9 cellular contexts compared by ENCODE assay signal in the genomic region with DNA sequence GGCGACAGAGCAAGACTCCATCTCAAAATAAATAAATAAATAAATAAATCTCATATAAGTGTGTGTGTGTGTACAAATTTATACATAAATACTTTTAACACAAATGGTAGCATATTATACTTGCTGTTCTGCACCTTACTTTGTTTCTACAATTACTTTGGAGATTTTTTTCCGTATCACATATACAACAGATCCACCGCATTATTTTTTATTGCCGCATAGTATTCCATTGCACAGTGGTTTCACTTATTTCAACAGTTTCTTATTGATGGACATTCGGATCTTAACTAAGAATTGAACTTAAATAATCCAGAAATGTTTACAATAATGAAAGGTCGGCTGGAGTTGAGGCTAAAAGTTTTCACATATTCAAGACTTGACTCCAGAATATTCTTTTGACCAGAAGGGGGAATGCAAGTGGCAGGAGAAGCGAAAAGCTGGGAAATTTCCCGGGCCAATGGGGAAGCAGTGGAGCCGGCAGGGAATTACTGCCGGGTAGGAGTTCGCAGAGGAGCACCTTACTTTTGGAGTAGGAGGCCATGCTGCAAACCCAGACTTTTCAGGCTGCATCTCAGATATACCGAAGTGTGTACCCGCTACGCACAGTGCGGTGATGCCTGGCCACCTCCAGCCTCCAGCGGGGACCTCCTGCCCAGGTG. TPM values are rescaled to one million over a fixed set of nuclear protein-coding genes. Genes with fewer than 3 reads are reported as not detected.
A peak's percentile ranks its signal among the peaks of the same experiment; 100 is the strongest.
DNase-seq lines count a peak whose midpoint lies in the region; ATAC-seq and TF ChIP-seq lines count a peak whose summit lies in the region.
"Had no signal": no experiment of that assay in that cellular context is flagged by ENCODE, and none has a peak within 500 bp of the region (broad histone marks: within the 10 kb centered on the region; RNA-seq: fewer than 3 reads in every experiment).

No MANE protein-coding gene starts in this region.

- peaks cover 62% of the 10 kb centered on the region for H3K27me3 Mint-ChIP-seq in nephron (ENCODE audit: low read depth)

- H3K27ac Mint-ChIP-seq in nephron: no peak overlapping the region

- peak overlapping the region in 1 of 2 donors; percentile 24 for H3K9ac ChIP-seq in colonic mucosa (ENCODE audit: low read depth in 2 of 2, low read length in 2 of 2)

- ATAC-seq in HG02870 (IDR thresholded peaks at IDR 0.05; ENCODE audit: unreplicated experiment): peak; percentile 22
- ATAC-seq in HG03095 (IDR thresholded peaks at IDR 0.05; ENCODE audit: unreplicated experiment): no peak
- ATAC-seq in HG02884 (IDR thresholded peaks at IDR 0.05; ENCODE audit: unreplicated experiment): no peak
- no peak for ATAC-seq in GM18511 (IDR thresholded peaks at IDR 0.05; ENCODE audit: unreplicated experiment)

- H3K9me3 ChIP-seq in colonic mucosa: no peaks in the 10 kb centered on the region

- peak overlapping the region; percentile 47 for H3K4me3 ChIP-seq in colonic mucosa
- H3K4me3 ChIP-seq: lung had no signal

- DNase-seq in AG08396 (ENCODE audit: low spot score) (peak; percentile 22), colonic mucosa (no peak), amniotic stem cell (lab: John Stamatoyannopoulos, UW) (no peak)

- TF ChIP-seq CTCF in colonic mucosa (IDR thresholded peaks at IDR 0.05) (no peak), nephron (IDR thresholded peaks at IDR 0.05; ENCODE audit: unreplicated experiment in 3 of 3) (no peak)

- H3K27me3 ChIP-seq in colonic mucosa: peaks cover 32% of the 10 kb centered on the region

- no peaks in the 10 kb centered on the region for H3K9me3 Mint-ChIP-seq in nephron

- no peaks in the 10 kb centered on the region for H3K36me3 Mint-ChIP-seq in nephron (ENCODE audit: low read depth)

- H3K4me1 Mint-ChIP-seq in nephron: peaks cover 5% of the 10 kb centered on the region

- peaks cover 3% of the 10 kb centered on the region for H3K4me1 ChIP-seq in colonic mucosa

- H3K4me3 Mint-ChIP-seq in nephron: peak overlapping the region; percentile 72 to 82 (median 82)

- intact Hi-C loops in colonic mucosa (cut with DNase I): no loop called here

- no peak overlapping the region for H3K27ac ChIP-seq in colonic mucosa

- H3K36me3 ChIP-seq in colonic mucosa: no peaks in the 10 kb centered on the region

RNA-seq across cellular contexts. Expression of gene CNNM1, which starts 0.4 kb away (rescaled TPM):
- total RNA-seq in colonic mucosa: under 1 TPM; 0.27 to 0.35 TPM
